ENCODE assay signal across 14 cellular contexts in the genomic region with DNA sequence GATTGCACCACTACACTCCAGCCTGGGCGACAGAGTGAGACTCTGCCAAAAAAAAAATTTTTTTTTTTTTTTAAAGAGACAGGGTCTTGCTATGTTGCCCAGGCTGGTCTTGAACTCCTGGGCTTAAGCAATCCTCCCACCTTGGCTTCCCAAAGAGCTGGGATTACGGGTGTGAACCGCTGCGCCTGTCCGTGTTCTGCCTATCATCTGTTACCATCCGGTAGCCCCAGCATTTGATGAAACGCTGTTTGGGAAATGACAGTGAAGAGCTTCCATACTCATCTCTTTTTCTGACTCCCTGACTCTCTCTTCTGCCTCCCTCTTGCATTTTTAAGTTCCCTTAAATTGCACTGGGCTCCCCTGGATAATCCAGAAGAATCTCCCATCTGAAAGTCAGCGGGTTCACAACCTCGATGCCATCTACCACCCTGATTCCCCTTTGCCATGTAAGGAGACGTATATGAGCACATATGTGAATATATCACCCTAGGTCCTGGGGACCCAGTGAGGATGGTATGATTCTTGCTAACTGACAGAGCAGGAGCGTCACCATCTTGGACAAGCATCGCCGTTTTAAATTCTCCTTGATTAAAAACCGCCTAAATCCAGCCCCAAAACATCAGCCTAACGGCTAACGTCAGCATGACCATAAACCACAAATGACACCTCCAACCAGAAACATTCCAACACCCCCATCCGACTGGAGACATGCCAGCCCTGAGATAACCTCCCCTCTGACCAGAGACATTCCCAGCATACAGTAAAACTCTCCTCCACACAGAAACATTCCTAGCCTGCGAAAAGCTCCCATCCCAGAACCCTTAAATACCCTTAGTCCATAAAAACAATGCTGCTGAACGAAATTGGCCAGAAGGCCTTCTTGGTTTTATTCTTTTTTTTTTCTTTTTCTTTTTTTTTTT. TPM values are rescaled to one million over a fixed set of nuclear protein-coding genes. Genes with fewer than 3 reads are reported as not detected.
DNase-seq lines count a peak whose midpoint lies in the region; ATAC-seq and TF ChIP-seq lines count a peak whose summit lies in the region.
"Had no signal": no experiment of that assay in that cellular context is flagged by ENCODE, and none has a peak within 500 bp of the region (broad histone marks: within the 10 kb centered on the region; RNA-seq: fewer than 3 reads in every experiment).

No MANE protein-coding gene starts in this region.

- in situ Hi-C loops in IMR-90 (cut with MboI; ENCODE audit: low sequenced_read_pairs), result no loop called here

- 34% methylated on average over 7 of the region's 19 CpGs; no CpG with 5 or more reads in 1 of the 2 experiments for WGBS in IMR-90 (ENCODE audit: extremely low coverage in 2 of 2, insufficient read length in 1 of 2), 2 experiments
- 26 to 30% (median 28%) methylated on average over 19 of the region's 19 CpGs for WGBS in ovary, 3 donors

- no peak for TF ChIP-seq POLR2A in IMR-90 (IDR thresholded peaks at IDR 0.05; ENCODE audit: low read depth, low read length)
- TF ChIP-seq POLR2A in ovary (IDR thresholded peaks at IDR 0.05), result no peak

- no TSS peak for BruUV-seq in IMR-90 (replicated peaks; lab: Mats Ljungman, UMichigan)

- no peak overlapping the region for H4K91ac ChIP-seq in IMR-90 (ENCODE audit: insufficient read depth, low read depth, low read length)

- H3K27me3 ChIP-seq in IMR-90 (ENCODE audit: control insufficient read depth, insufficient read depth, low read length) (peaks cover 8% of the 10 kb centered on the region; the same call in 1 of the 2 replicates), fibroblast of lung (ENCODE audit: control insufficient read depth, insufficient read depth, low read length) (no peaks in the 10 kb centered on the region), ovary (no peaks in the 10 kb centered on the region)
- H3K27me3 ChIP-seq: pancreas had no signal

- H3K27ac ChIP-seq in IMR-90 (ENCODE audit: insufficient read depth, low read length) (peak overlapping the region; percentile 67; the same call in 1 of the 2 replicates), fibroblast of lung (ENCODE audit: insufficient read depth, low read length) (peak overlapping the region; percentile 90), ovary (no peak overlapping the region)
- H3K27ac ChIP-seq: dorsolateral prefrontal cortex, pancreas, thoracic aorta had no signal

- no peak overlapping the region for H2BK20ac ChIP-seq in IMR-90 (ENCODE audit: low read depth, low read length)

- no peak overlapping the region for H3K4me3 ChIP-seq in IMR-90 (ENCODE audit: insufficient read depth, low read depth, low read length)
- no peak overlapping the region for H3K4me3 ChIP-seq in fibroblast of lung (replicated peaks in 1 of 4; ENCODE audit: control extremely low read depth in 1 of 4, insufficient read depth in 1 of 4, low read depth in 3 of 4, low read length in 4 of 4)
- H3K4me3 ChIP-seq in ovary, result no peak overlapping the region
- H3K4me3 ChIP-seq: dorsolateral prefrontal cortex, pancreas, thoracic aorta had no signal

- H3K79me2 ChIP-seq in fibroblast of lung (ENCODE audit: control insufficient read depth, insufficient read depth, low read length), result no peaks in the 10 kb centered on the region

- H3K4me1 ChIP-seq in IMR-90 (ENCODE audit: control insufficient read depth, insufficient read depth, low read length) (peaks cover 6% of the 10 kb centered on the region), fibroblast of lung (ENCODE audit: control insufficient read depth, extremely low read depth, insufficient read depth, low read length) (peaks cover 7% of the 10 kb centered on the region), ovary (ENCODE audit: insufficient read depth) (peaks cover 2% of the 10 kb centered on the region)
- H3K4me1 ChIP-seq: pancreas had no signal

- no peak overlapping the region for H3K14ac ChIP-seq in IMR-90 (replicated peaks; ENCODE audit: low read depth, low read length)

- peak; percentile 87 for ATAC-seq in IMR-90 (ENCODE audit: low read depth)
- ATAC-seq in GM21576 (IDR thresholded peaks at IDR 0.05; ENCODE audit: unreplicated experiment), result no peak
- no peak for ATAC-seq in stimulated activated effector memory CD8-positive, alpha-beta T cell treated with anti-CD3 and anti-CD28 coated beads, Interleukin-12 subunit alpha, Interleukin-12 subunit beta, amount 100 ng/mL, for 72 hours

- H4K20me1 ChIP-seq in IMR-90 (ENCODE audit: insufficient read depth, low read length) (no peaks in the 10 kb centered on the region), fibroblast of lung (ENCODE audit: control insufficient read depth, extremely low read depth, insufficient read depth, low read length) (no peaks in the 10 kb centered on the region)

- TF ChIP-seq RAD21 in IMR-90 (IDR thresholded peaks at IDR 0.05; ENCODE audit: low read length), result no peak

- no peak overlapping the region for H3K27ac Mint-ChIP-seq in stimulated activated effector memory CD8-positive, alpha-beta T cell treated with anti-CD3 and anti-CD28 coated beads, Interleukin-12 subunit alpha, Interleukin-12 subunit beta, amount 100 ng/mL, for 72 hours

- CTCF ChIA-PET in IMR-90 (lab: Yijun Ruan, JAX), result no interaction called here

- peaks cover 48% of the 10 kb centered on the region for H3K4me1 Mint-ChIP-seq in stimulated activated effector memory CD8-positive, alpha-beta T cell treated with anti-CD3 and anti-CD28 coated beads, Interleukin-12 subunit alpha, Interleukin-12 subunit beta, amount 100 ng/mL, for 72 hours

- no peak overlapping the region for H3K56ac ChIP-seq in IMR-90 (ENCODE audit: extremely low read depth, insufficient read depth, low read length)

- H3K9me3 ChIP-seq in IMR-90 (ENCODE audit: control insufficient read depth, insufficient read depth, low read length), result peaks cover 9% of the 10 kb centered on the region
- H3K9me3 ChIP-seq in fibroblast of lung (ENCODE audit: control insufficient read depth, insufficient read depth, low read depth, low read length), result no peaks in the 10 kb centered on the region
- no peaks in the 10 kb centered on the region for H3K9me3 ChIP-seq in ovary
- H3K9me3 ChIP-seq: pancreas, thoracic aorta had no signal

- peaks cover 63% of the 10 kb centered on the region for H3K36me3 Mint-ChIP-seq in stimulated activated effector memory CD8-positive, alpha-beta T cell treated with anti-CD3 and anti-CD28 coated beads, Interleukin-12 subunit alpha, Interleukin-12 subunit beta, amount 100 ng/mL, for 72 hours

- H3K36me3 ChIP-seq in IMR-90 (ENCODE audit: control insufficient read depth, insufficient read depth, low read length) (no peaks in the 10 kb centered on the region), fibroblast of lung (ENCODE audit: control insufficient read depth, insufficient read depth, low read length) (no peaks in the 10 kb centered on the region), ovary (no peaks in the 10 kb centered on the region)
- H3K36me3 ChIP-seq: pancreas, thoracic aorta had no signal

- peak overlapping the region; percentile 37 for H2BK5ac ChIP-seq in IMR-90 (ENCODE audit: low read depth, low read length, poor library complexity, severe bottlenecking)

- H2AK5ac ChIP-seq in IMR-90 (ENCODE audit: low read depth, low read length), result no peak overlapping the region

- no peaks in the 10 kb centered on the region for H3K9me3 Mint-ChIP-seq in stimulated activated effector memory CD8-positive, alpha-beta T cell treated with anti-CD3 and anti-CD28 coated beads, Interleukin-12 subunit alpha, Interleukin-12 subunit beta, amount 100 ng/mL, for 72 hours

- H3K23ac ChIP-seq in IMR-90 (ENCODE audit: low read depth, low read length), result no peak overlapping the region

- dilution Hi-C loops in IMR-90 (cut with HindIII; ENCODE audit: low sequenced_read_pairs, unreplicated experiment), result no loop called here

- intact Hi-C loops in IMR-90 (cut with micrococcal nuclease) (no loop called here), ovary (cut with DNase I) (loop anchor here in 2 of 4 donors (1.0 to 10.0 kb wide), 2 partner anchors 43 to 61 kb away; a partner anchor contains a TSS)

- TF ChIP-seq CTCF in IMR-90 (conservative IDR thresholded peaks at IDR 0.05; ENCODE audit: low read depth, low read length) (no peak), fibroblast of lung (conservative IDR thresholded peaks at IDR 0.05 in 1 of 2, IDR thresholded peaks at IDR 0.05 in 1 of 2; ENCODE audit: low read depth in 1 of 2, low read length in 2 of 2) (no peak), ovary (IDR thresholded peaks at IDR 0.05) (no peak)

- no peak overlapping the region for H3K4ac ChIP-seq in IMR-90 (ENCODE audit: low read depth, low read length)

- H3K9me1 ChIP-seq in IMR-90 (ENCODE audit: insufficient read depth, low read length), result 0 out of 2 replicates have a peak, but pooled peaks cover 3% of the 10 kb centered on the region

- no peak overlapping the region for H3K9ac ChIP-seq in IMR-90 (ENCODE audit: low read depth, low read length)
- peak overlapping the region; percentile 26 for H3K9ac ChIP-seq in fibroblast of lung (ENCODE audit: insufficient read depth, low read length)

- H2AK9ac ChIP-seq in IMR-90 (replicated peaks; ENCODE audit: low read depth, low read length, poor library complexity), result no peak overlapping the region

- H2BK120ac ChIP-seq in IMR-90 (ENCODE audit: low read depth, low read length), result no peak overlapping the region

- POLR2A ChIA-PET in IMR-90 (lab: Charles Lee; ENCODE audit: unreplicated experiment), result interaction anchor here (0.6 kb wide), 1 partner anchor 86 kb away, joined by 4 read pairs; no protein-coding TSS in a partner anchor

- no peak overlapping the region for H4K8ac ChIP-seq in IMR-90 (ENCODE audit: low read depth in 2 of 2, low read length in 2 of 2)

- H2BK15ac ChIP-seq in IMR-90 (ENCODE audit: low read depth, low read length), result no peak overlapping the region

- H2AFZ ChIP-seq in IMR-90 (replicated peaks; ENCODE audit: low read length, poor library complexity), result no peak overlapping the region
- H2AFZ ChIP-seq in fibroblast of lung (ENCODE audit: low read length), result peak overlapping the region; percentile 86

- peak overlapping the region; percentile 66 for H4K5ac ChIP-seq in IMR-90 (ENCODE audit: low read depth, low read length)

- no peak overlapping the region for H3K4me3 Mint-ChIP-seq in stimulated activated effector memory CD8-positive, alpha-beta T cell treated with anti-CD3 and anti-CD28 coated beads, Interleukin-12 subunit alpha, Interleukin-12 subunit beta, amount 100 ng/mL, for 72 hours

- TF ChIP-seq EP300 in ovary (IDR thresholded peaks at IDR 0.05), result no peak

- DNase-seq in EL (peak; percentile 87), IMR-90 (peak; percentile 94), fibroblast of lung (ENCODE audit: low read depth in 2 of 2) (peak; percentile 88 to 95), ovary (peak; percentile 85 to 91 (median 90)), RPMI8226 (no peak)
- DNase-seq in stimulated activated effector memory CD8-positive, alpha-beta T cell treated with anti-CD3 and anti-CD28 coated beads, Interleukin-12 subunit alpha, Interleukin-12 subunit beta, amount 100 ng/mL, for 72 hours (ENCODE audit: low spot score in 2 of 2), result no peak
- DNase-seq: activated naive CD4-positive, alpha-beta T cell; DMS153; KG1; NCI-H2081 treated with DMSO at 0.1 percent for 48 hours; pancreas had no signal

- H3K79me1 ChIP-seq in IMR-90 (ENCODE audit: low read depth in 1 of 2, low read length in 2 of 2), result no peaks in the 10 kb centered on the region

- peak overlapping the region; percentile 81 for H3K18ac ChIP-seq in IMR-90 (ENCODE audit: low read depth, low read length)

- H3K4me2 ChIP-seq in IMR-90 (ENCODE audit: low read depth, low read length) (peak overlapping the region; percentile 27; the same call in 1 of the 2 replicates), fibroblast of lung (ENCODE audit: extremely low read depth, insufficient read depth, low read length) (peak overlapping the region; percentile 58)

RNA-seq across cellular contexts. Expression of a gene that starts 12.4 kb away (rescaled TPM):
- total RNA-seq in IMR-90 (2012; rRNA removed), result under 0.01 TPM in 2 replicates
- 0.31 and 0.37 TPM in 2 replicates for polyA plus RNA-seq in IMR-90 (2012; rRNA removed)
- 0.35 and 0.56 TPM in 2 replicates for polyA plus RNA-seq in IMR-90 (2012; cell fraction: cytosol; rRNA removed)
- 0.54 and 0.72 TPM in 2 replicates for polyA plus RNA-seq in IMR-90 (2012; cell fraction: nucleus; rRNA removed; ENCODE audit: low replicate concordance)
- 0.26 TPM in 1 of 2 replicates, not detected in the other for total RNA-seq in fibroblast of lung
- 0.05 and 0.15 TPM in 2 replicates for polyA plus RNA-seq in fibroblast of lung
- polyA plus RNA-seq in fibroblast of lung (2012), result 0.36 TPM in 1 of 2 replicates, not detected in the other
- 1.1 TPM in 1 of 2 replicates, not detected in the other for polyA minus RNA-seq in fibroblast of lung (ENCODE audit: low replicate concordance)
- total RNA-seq in ovary, result 10 to 100 TPM in 1 of 7 donors, under 1 TPM in 6; 0.25 to 10.9 (median 0.45) TPM
- polyA plus RNA-seq in ovary, result under 1 TPM; 0.17 to 0.65 TPM

RNA-seq across cellular contexts. Expression of a gene that starts 56.2 kb away (rescaled TPM):
- 12.2 and 14.2 TPM in 2 replicates for total RNA-seq in IMR-90 (2012; rRNA removed)
- 23.7 and 28.7 TPM in 2 replicates for polyA plus RNA-seq in IMR-90 (2012; rRNA removed)
- 12.9 and 18.5 TPM in 2 replicates for polyA plus RNA-seq in IMR-90 (2012; cell fraction: cytosol; rRNA removed)
- polyA plus RNA-seq in IMR-90 (2012; cell fraction: nucleus; rRNA removed; ENCODE audit: low replicate concordance), result 74.8 and 224 TPM in 2 replicates
- total RNA-seq in fibroblast of lung, result 27.1 and 28.8 TPM in 2 replicates
- polyA plus RNA-seq in fibroblast of lung, result 5.2 and 7.1 TPM in 2 replicates
- polyA plus RNA-seq in fibroblast of lung (2012), result 9.7 and 16.4 TPM in 2 replicates
- 14.1 and 18.2 TPM in 2 replicates for polyA minus RNA-seq in fibroblast of lung (ENCODE audit: low replicate concordance)
- 10 to 100 TPM; 32.3 to 59.0 (median 36.4) TPM for total RNA-seq in ovary
- 10 to 100 TPM in 1 of 2 donors, 1 to 10 TPM in 1; 3.3 to 42.8 TPM for polyA plus RNA-seq in ovary

Comparison
In these comparisons a context has a peak if more than half of its experiments do, and no peak if none do; other contexts are left out.
1. DNase-seq: peak in EL (single experiment), IMR-90 (single experiment), fibroblast of lung (2 of 2) and ovary (5 of 5); none in RPMI8226 (single experiment) and stimulated activated effector memory CD8-positive, alpha-beta T cell treated with anti-CD3 and anti-CD28 coated beads, Interleukin-12 subunit alpha, Interleukin-12 subunit beta, amount 100 ng/mL, for 72 hours (0 of 2).
2. H3K27ac ChIP-seq: peak in IMR-90 (single experiment) and fibroblast of lung (single experiment); none in ovary (0 of 2).